11 cellular contexts compared by ENCODE assay signal in genomic region chr2:235641333-235641732, GRCh38.
A peak's percentile ranks its signal among the peaks of the same experiment; 100 is the strongest.
DNase-seq lines count a peak whose midpoint lies in the region; ATAC-seq and TF ChIP-seq lines count a peak whose summit lies in the region.
"Had no signal": no experiment of that assay in that cellular context is flagged by ENCODE, and none has a peak within 500 bp of the region (broad histone marks: within the 10 kb centered on the region; RNA-seq: fewer than 3 reads in every experiment).

No MANE protein-coding gene starts in this region.

- DNase-seq in stimulated activated CD8-positive, alpha-beta memory T cell treated with anti-CD3 and anti-CD28 coated beads, Interleukin-4, amount 100 ng/mL, for 24 hours (ENCODE audit: low read depth), result peak; percentile 2
- DNase-seq in stimulated activated CD8-positive, alpha-beta memory T cell treated with anti-CD3 and anti-CD28 coated beads, Interleukin-4, amount 100 ng/mL, for 48 hours, result no peak
- DNase-seq in fibroblast of gingiva (ENCODE audit: low read depth) (peak; percentile 55), omental fat pad (ENCODE audit: low spot score) (peak; percentile 51), cerebellar cortex (ENCODE audit: low spot score) (no peak)
- DNase-seq: AML-193; PC-9; stimulated activated CD4-positive, alpha-beta T cell treated with anti-CD3 and anti-CD28 coated beads, Interleukin-1b, Interleukin-23, amount 100 ng/mL, for 48 hours had no signal

- TF ChIP-seq CTCF in omental fat pad (IDR thresholded peaks at IDR 0.05), result no peak

- no peak for TF ChIP-seq POLR2A in GM18505 (IDR thresholded peaks at IDR 0.05; ENCODE audit: borderline replicate concordance, extremely low read depth, insufficient read depth, insufficient read length)

- ATAC-seq in omental fat pad (ENCODE audit: low FRiP score) (no peak), esophagus mucosa (no peak), HG02763 (IDR thresholded peaks at IDR 0.05; ENCODE audit: unreplicated experiment) (no peak), GM18505 (IDR thresholded peaks at IDR 0.05; ENCODE audit: unreplicated experiment) (no peak)

Comparison
In these comparisons a context has a peak if more than half of its experiments do, and no peak if none do; other contexts are left out.
1. DNase-seq: peak in stimulated activated CD8-positive, alpha-beta memory T cell treated with anti-CD3 and anti-CD28 coated beads, Interleukin-4, amount 100 ng/mL, for 24 hours (single experiment), fibroblast of gingiva (single experiment) and omental fat pad (single experiment); none in stimulated activated CD8-positive, alpha-beta memory T cell treated with anti-CD3 and anti-CD28 coated beads, Interleukin-4, amount 100 ng/mL, for 48 hours (single experiment) and cerebellar cortex (single experiment).